11 cellular contexts compared by ENCODE assay signal in the genomic region with DNA sequence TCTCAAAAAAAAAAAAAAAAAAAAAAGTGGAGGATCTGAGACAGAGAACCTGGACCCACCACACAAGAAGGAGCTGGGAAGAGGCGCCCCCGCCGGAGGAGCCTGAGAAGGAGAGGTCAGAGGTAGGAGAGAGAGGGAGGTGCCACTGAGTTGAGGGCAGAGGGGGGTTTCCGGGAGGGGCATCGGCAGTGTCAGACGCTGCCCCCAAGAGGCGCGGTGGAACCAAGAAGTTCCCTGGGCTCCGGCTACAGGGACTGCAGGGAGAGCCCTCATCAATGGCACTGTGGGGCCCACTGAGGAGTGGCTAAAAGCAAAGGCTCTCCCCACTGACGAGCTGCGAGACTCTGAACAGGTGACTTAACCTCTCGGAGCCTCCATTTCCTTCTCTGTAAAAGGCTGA. TPM values are rescaled to one million over a fixed set of nuclear protein-coding genes. Genes with fewer than 3 reads are reported as not detected.
DNase-seq lines count a peak whose midpoint lies in the region; ATAC-seq, FAIRE-seq and TF ChIP-seq lines count a peak whose summit lies in the region.
"Had no signal": no experiment of that assay in that cellular context is flagged by ENCODE, and none has a peak within 500 bp of the region (broad histone marks: within the 10 kb centered on the region; RNA-seq: fewer than 3 reads in every experiment).

No MANE protein-coding gene starts in this region.

- POLR2A ChIA-PET in H1 (lab: Charles Lee; ENCODE audit: partially characterized antibody): interaction anchor here (0.7 to 2.9 kb wide), 3 partner anchors 42 to 182 kb away, joined by 3 to 12 read pairs (median 3); a partner anchor contains a TSS

- no peak overlapping the region for H4K5ac ChIP-seq in H1 (ENCODE audit: insufficient read length, low read depth, low read length)

- H3K4me2 ChIP-seq in H1 (ENCODE audit: insufficient read depth in 1 of 2, low read depth in 2 of 2, low read length in 2 of 2): no peak overlapping the region
- H3K4me2 ChIP-seq: hepatocyte had no signal

- no peak overlapping the region for H4K91ac ChIP-seq in H1 (replicated peaks; ENCODE audit: insufficient read length, low read length)

- peak; percentile 38 to 46 (median 42); a peak in 3 of 4 replicates for TF ChIP-seq CTCF in H1 (IDR thresholded peaks at IDR 0.05; ENCODE audit: control extremely low read depth in 1 of 3, insufficient read depth in 1 of 3, low read depth in 1 of 3, low read length in 3 of 3)

- no peaks in the 10 kb centered on the region for H3K79me1 ChIP-seq in H1 (ENCODE audit: low read depth, low read length)

- no peak overlapping the region for H2BK120ac ChIP-seq in H1 (replicated peaks; ENCODE audit: low read depth, low read length)

- H3K18ac ChIP-seq in H1 (ENCODE audit: extremely low read depth, low read length): no peak overlapping the region

- WGBS in H1 (ENCODE audit: extremely low coverage in 1 of 2, insufficient coverage in 1 of 2, insufficient read length in 1 of 2, insufficient replicate concordance in 2 of 2, low coverage in 1 of 2, low lambda C conversion rate in 2 of 2, missing lambda C conversion rate in 1 of 2), 2 experiments: 69% methylated on average over 10 of the region's 12 CpGs; no CpG with 5 or more reads in 1 of the 2 experiments

- 0 out of 3 replicates have a peak, but pooled peaks of 1 of the 2 experiments have one; percentile 16 for TF ChIP-seq EP300 in H1 (IDR thresholded peaks at IDR 0.05; ENCODE audit: borderline replicate concordance in 1 of 2, low read depth in 2 of 2, low read length in 2 of 2)

- H2AK5ac ChIP-seq in H1 (ENCODE audit: low read depth, low read length): no peak overlapping the region

- H2BK15ac ChIP-seq in H1 (ENCODE audit: low read length): no peak overlapping the region

- peak overlapping the region; percentile 58; the same call in 1 of the 2 replicates for H2AFZ ChIP-seq in H1 (ENCODE audit: low read length)
- H2AFZ ChIP-seq: hepatocyte had no signal

- H3K9ac ChIP-seq in H1 (replicated peaks in 1 of 4; ENCODE audit: extremely low read depth in 1 of 4, low read depth in 3 of 4, low read length in 3 of 4): no peak overlapping the region

- peaks cover 0 to 4% (median under 1%) of the 10 kb centered on the region in 4 experiments; a peak in 3 of 7 replicates for H3K4me1 ChIP-seq in H1 (replicated peaks in 1 of 4; ENCODE audit: control insufficient read depth in 3 of 4, insufficient read depth in 4 of 4, low read length in 3 of 4)

- TF ChIP-seq POLR2A in H1 (IDR thresholded peaks at IDR 0.05; ENCODE audit: control extremely low read depth in 1 of 2, low read depth in 2 of 2, low read length in 2 of 2): no peak

- no peak overlapping the region for H2BK12ac ChIP-seq in H1 (ENCODE audit: low read depth, low read length)

- no peak overlapping the region for H3K14ac ChIP-seq in H1 (ENCODE audit: insufficient read length)

- no peaks in the 10 kb centered on the region for H3K9me3 ChIP-seq in H1 (ENCODE audit: insufficient read depth in 2 of 2, low read depth in 1 of 2, low read length in 1 of 2)

- H3K27ac ChIP-seq in H1 (ENCODE audit: low read depth, low read length): no peak overlapping the region
- H3K27ac ChIP-seq: hepatocyte had no signal

- H3K27me3 ChIP-seq in H1 (replicated peaks in 1 of 4; ENCODE audit: control insufficient read depth in 3 of 4, extremely low read depth in 1 of 4, insufficient read depth in 3 of 4, low read length in 3 of 4): no peaks in the 10 kb centered on the region; a peak in 1 of 7 replicates
- H3K27me3 ChIP-seq: hepatocyte had no signal

- H3K56ac ChIP-seq in H1 (replicated peaks; ENCODE audit: insufficient read length, low read depth, low read length): no peak overlapping the region

- no peak overlapping the region for H4K8ac ChIP-seq in H1 (ENCODE audit: extremely low read depth, insufficient read depth, low read length)

- CTCF ChIA-PET in H1 (lab: Charles Lee; ENCODE audit: partially characterized antibody): interaction anchor here (0.6 to 1.5 kb wide), 6 partner anchors 8 to 1078 kb away, joined by 3 to 4 read pairs (median 3); no protein-coding TSS in a partner anchor

- H2BK20ac ChIP-seq in H1 (ENCODE audit: low read length): no peak overlapping the region

- TF ChIP-seq RAD21 in H1 (IDR thresholded peaks at IDR 0.05 in 1 of 2, conservative IDR thresholded peaks at IDR 0.05 in 1 of 2; ENCODE audit: low read depth in 2 of 2, low read length in 2 of 2): peak; percentile 51 to 56; a peak in 3 of 4 replicates

- no peak overlapping the region for H3K23ac ChIP-seq in H1 (ENCODE audit: insufficient read length)

- H3K79me2 ChIP-seq in H1 (ENCODE audit: control insufficient read depth in 1 of 2, insufficient read depth in 2 of 2, low read length in 2 of 2): no peaks in the 10 kb centered on the region
- H3K79me2 ChIP-seq: hepatocyte had no signal

- no peaks in the 10 kb centered on the region for H3K36me3 ChIP-seq in H1 (ENCODE audit: control insufficient read depth in 2 of 4, insufficient read depth in 4 of 4, low read length in 3 of 4)

- H3K4me3 ChIP-seq in H1 (ENCODE audit: extremely low read depth in 1 of 4, insufficient read depth in 2 of 4, low read depth in 3 of 4, low read length in 4 of 4): no peak overlapping the region
- H3K4me3 ChIP-seq: hepatocyte had no signal

- DNase-seq in HT1080 (ENCODE audit: low read depth): peak; percentile 7
- DNase-seq in activated CD4-positive, alpha-beta T cell treated with anti-CD3 and anti-CD28 coated beads, Interleukin-2, amount 50 U/mL, for 1 hour: peak; percentile 26
- peak in 1 of 2 experiments; percentile 61 for DNase-seq in H1 (ENCODE audit: low read depth in 1 of 2, low spot score in 2 of 2)
- peak; percentile 22 for DNase-seq in stimulated activated CD8-positive, alpha-beta memory T cell treated with anti-CD3 and anti-CD28 coated beads, Interleukin-7, amount 100 ng/mL, for 24 hours (ENCODE audit: low read depth)
- DNase-seq in inferior parietal cortex (ENCODE audit: extremely low spot score): no peak
- DNase-seq in GM03348 (ENCODE audit: low spot score): no peak
- DNase-seq in NK-92 (lab: John Stamatoyannopoulos, UW; ENCODE audit: unreplicated experiment): no peak
- DNase-seq: NK-92 treated with Interleukin-12 subunit alpha and Interleukin-12 subunit beta, amount 100 ng/mL, for 24 hours had no signal

- FAIRE-seq in H1 (lab: Jason Lieb, UNC): no peak

- no peak overlapping the region for H3K4ac ChIP-seq in H1 (replicated peaks; ENCODE audit: insufficient read length, low read depth, low read length)

- no peak for ATAC-seq in HG02588 (IDR thresholded peaks at IDR 0.05; ENCODE audit: unreplicated experiment)

- H3K23me2 ChIP-seq in H1 (ENCODE audit: low read depth, low read length): peaks cover 2% of the 10 kb centered on the region; the same call in 1 of the 2 replicates

- H4K20me1 ChIP-seq in H1 (replicated peaks in 1 of 2; ENCODE audit: control insufficient read depth in 1 of 2, insufficient read depth in 2 of 2, low read length in 2 of 2): no peaks in the 10 kb centered on the region

- H2BK5ac ChIP-seq in H1 (ENCODE audit: low read depth, low read length): no peak overlapping the region

TF ChIP-seq in H1, 55 proteins besides CTCF, POLR2A, EP300 and RAD21 (continues in another document):
- TF ChIP-seq HDAC6 (IDR thresholded peaks at IDR 0.05; ENCODE audit: low read depth, low read length): no peak

RNA-seq across cellular contexts. Expression of a gene that starts 4.2 kb away (rescaled TPM):
- not detected in 2 replicates for total RNA-seq in HT1080 (2014; rRNA removed; shearing (Covaris generic))
- polyA plus RNA-seq in HT1080 (2015; cell fraction: cytosol; rRNA removed): not detected in 2 replicates
- not detected in 2 replicates for polyA plus RNA-seq in HT1080 (2015; cell fraction: nucleus; rRNA removed)
- not detected in 2 replicates for total RNA-seq in H1 (2021; fragmentation: NEBNext Ultra II Directional; extraction: Animal tissue kit (Norgen Biotek cat#: 25700))
- not detected in 2 replicates for polyA plus RNA-seq in H1 (2011; rRNA removed)
- not detected for polyA plus RNA-seq in H1 (2011; cell fraction: cytosol; rRNA removed)
- polyA plus RNA-seq in H1 (2011; cell fraction: nucleus; rRNA removed): not detected
- not detected in 4 replicates for polyA plus RNA-seq in H1 (2012, experiment 1 of 2)
- polyA plus RNA-seq in H1 (2012, experiment 2 of 2): not detected
- not detected for polyA plus RNA-seq in H1 (2013, experiment 1 of 2)
- not detected for polyA plus RNA-seq in H1 (2013, experiment 2 of 2)
- polyA minus RNA-seq in H1 (2011; rRNA and poly(A)+ RNA removed): not detected in 2 replicates
- polyA minus RNA-seq in H1 (2011; cell fraction: cytosol; rRNA and poly(A)+ RNA removed): not detected
- polyA minus RNA-seq in H1 (2011; cell fraction: nucleus; rRNA and poly(A)+ RNA removed): not detected
- total RNA-seq: skeletal muscle tissue had no signal

RNA-seq across cellular contexts. Expression of a gene that starts 17.9 kb away (rescaled TPM):
- total RNA-seq in HT1080 (2014; rRNA removed; shearing (Covaris generic)): not detected in 2 replicates
- not detected in 2 replicates for polyA plus RNA-seq in HT1080 (2015; cell fraction: cytosol; rRNA removed)
- polyA plus RNA-seq in HT1080 (2015; cell fraction: nucleus; rRNA removed): not detected in 2 replicates
- total RNA-seq in H1 (2021; fragmentation: NEBNext Ultra II Directional; extraction: Animal tissue kit (Norgen Biotek cat#: 25700)): not detected in 2 replicates
- not detected in 2 replicates for polyA plus RNA-seq in H1 (2011; rRNA removed)
- not detected for polyA plus RNA-seq in H1 (2011; cell fraction: cytosol; rRNA removed)
- polyA plus RNA-seq in H1 (2011; cell fraction: nucleus; rRNA removed): not detected
- not detected in 4 replicates for polyA plus RNA-seq in H1 (2012, experiment 1 of 2)
- not detected for polyA plus RNA-seq in H1 (2012, experiment 2 of 2)
- not detected for polyA plus RNA-seq in H1 (2013, experiment 1 of 2)
- not detected for polyA plus RNA-seq in H1 (2013, experiment 2 of 2)
- polyA minus RNA-seq in H1 (2011; rRNA and poly(A)+ RNA removed): not detected in 2 replicates
- not detected for polyA minus RNA-seq in H1 (2011; cell fraction: cytosol; rRNA and poly(A)+ RNA removed)
- polyA minus RNA-seq in H1 (2011; cell fraction: nucleus; rRNA and poly(A)+ RNA removed): not detected
- total RNA-seq: hepatocyte, skeletal muscle tissue had no signal
- polyA plus RNA-seq: hepatocyte had no signal

RNA-seq across cellular contexts. Expression of a gene that starts 58.7 kb away (rescaled TPM):
- total RNA-seq in HT1080 (2014; rRNA removed; shearing (Covaris generic)): not detected in 2 replicates
- not detected in 2 replicates for polyA plus RNA-seq in HT1080 (2015; cell fraction: cytosol; rRNA removed)
- polyA plus RNA-seq in HT1080 (2015; cell fraction: nucleus; rRNA removed): not detected in 2 replicates
- 2.6 and 2.8 TPM in 2 replicates for total RNA-seq in H1 (2021; fragmentation: NEBNext Ultra II Directional; extraction: Animal tissue kit (Norgen Biotek cat#: 25700))
- 2.7 and 3.5 TPM in 2 replicates for polyA plus RNA-seq in H1 (2011; rRNA removed)
- 3.2 TPM for polyA plus RNA-seq in H1 (2011; cell fraction: cytosol; rRNA removed)
- polyA plus RNA-seq in H1 (2011; cell fraction: nucleus; rRNA removed): 3.5 TPM
- 1.8 to 3.3 TPM (median 3.0 TPM) in 4 replicates for polyA plus RNA-seq in H1 (2012, experiment 1 of 2)
- 2.3 TPM for polyA plus RNA-seq in H1 (2012, experiment 2 of 2)
- 2.5 TPM for polyA plus RNA-seq in H1 (2013, experiment 1 of 2)
- 2.2 TPM for polyA plus RNA-seq in H1 (2013, experiment 2 of 2)
- polyA minus RNA-seq in H1 (2011; rRNA and poly(A)+ RNA removed): 2.8 and 3.6 TPM in 2 replicates
- polyA minus RNA-seq in H1 (2011; cell fraction: cytosol; rRNA and poly(A)+ RNA removed): 2.3 TPM
- 4.0 TPM for polyA minus RNA-seq in H1 (2011; cell fraction: nucleus; rRNA and poly(A)+ RNA removed)

Comparison
In these comparisons a context has a peak if more than half of its experiments do, and no peak if none do; other contexts are left out.
1. DNase-seq: peak in HT1080 (single experiment), activated CD4-positive, alpha-beta T cell treated with anti-CD3 and anti-CD28 coated beads, Interleukin-2, amount 50 U/mL, for 1 hour (single experiment) and stimulated activated CD8-positive, alpha-beta memory T cell treated with anti-CD3 and anti-CD28 coated beads, Interleukin-7, amount 100 ng/mL, for 24 hours (single experiment); none in inferior parietal cortex (single experiment), GM03348 (single experiment) and NK-92 (single experiment).